ENCODE assay signal across 2 cellular contexts in genomic region chr6:67608099-67608749, GRCh38.
TF ChIP-seq lines count a peak whose summit lies in the region.

No MANE protein-coding gene starts in this region.

TF ChIP-seq in K562, 482 proteins besides CTCF, POLR2A, EP300 and RAD21 (continued from another document):
- TF ChIP-seq MBD1 (CRISPR knock-in tag; IDR thresholded peaks at IDR 0.05) (no peak), TCF3 (CRISPR knock-in tag; IDR thresholded peaks at IDR 0.05) (no peak), ZKSCAN8 (CRISPR knock-in tag; IDR thresholded peaks at IDR 0.05) (no peak), SMAD1 (IDR thresholded peaks at IDR 0.05; ENCODE audit: low read depth, low read length, partially characterized antibody) (no peak), E2F5 (CRISPR knock-in tag; IDR thresholded peaks at IDR 0.05) (no peak), ZKSCAN3 (CRISPR knock-in tag; IDR thresholded peaks at IDR 0.05) (no peak), BRD4 (IDR thresholded peaks at IDR 0.05) (no peak)

TF ChIP-seq in SK-N-SH, 30 proteins besides CTCF, POLR2A, EP300 and RAD21 (continued from another document):
- TF ChIP-seq EZH2phosphoT487 (IDR thresholded peaks at IDR 0.05; ENCODE audit: borderline replicate concordance, low read depth) (no peak), SMC3 (IDR thresholded peaks at IDR 0.05; ENCODE audit: low read depth, low read length) (no peak)
